In the genomic region with DNA sequence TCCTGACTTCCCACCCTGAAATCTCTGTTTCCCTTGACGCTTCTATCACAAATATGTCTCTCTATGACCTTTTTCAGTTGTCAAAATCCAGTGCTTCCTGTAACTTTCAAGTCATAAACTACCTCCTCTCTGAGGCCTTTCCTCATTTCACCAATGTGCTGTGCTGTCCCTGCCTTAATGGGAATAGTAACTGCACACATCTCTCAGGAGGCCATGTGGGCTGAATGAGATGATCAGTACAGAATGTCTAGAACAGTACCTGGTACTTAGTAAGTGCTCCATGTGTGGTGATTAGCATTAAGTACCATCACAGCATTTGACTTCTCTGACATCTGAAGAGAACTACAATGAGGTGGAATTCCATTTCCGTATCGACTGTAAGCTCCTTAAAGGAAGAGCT, we compare ENCODE assay signal across 24 cellular contexts.
A peak's percentile ranks its signal among the peaks of the same experiment; 100 is the strongest.
DNase-seq lines count a peak whose midpoint lies in the region; ATAC-seq, FAIRE-seq and TF ChIP-seq lines count a peak whose summit lies in the region.
"Had no signal": no experiment of that assay in that cellular context is flagged by ENCODE, and none has a peak within 500 bp of the region (broad histone marks: within the 10 kb centered on the region; RNA-seq: fewer than 3 reads in every experiment).

No MANE protein-coding gene starts in this region.

- peak overlapping the region; percentile 26 for H4K91ac ChIP-seq in H1 (replicated peaks; ENCODE audit: insufficient read length, low read length)

- WGBS in H1 (ENCODE audit: extremely low coverage in 1 of 2, insufficient coverage in 1 of 2, insufficient read length in 1 of 2, insufficient replicate concordance in 2 of 2, low coverage in 1 of 2, low lambda C conversion rate in 2 of 2, missing lambda C conversion rate in 1 of 2), 2 experiments, result 89% methylated on average over 3 of the region's 3 CpGs; no CpG with 5 or more reads in 1 of the 2 experiments

- H3K9me3 Mint-ChIP-seq in CD4-positive, CD25-positive, alpha-beta regulatory T cell, result peaks cover 0 to 1% (median 0%) of the 10 kb centered on the region in 7 donors
- H3K9me3 Mint-ChIP-seq in progenitor cell of endocrine pancreas (ENCODE audit: low read depth), result no peaks in the 10 kb centered on the region
- H3K9me3 Mint-ChIP-seq in mesothelial cell of epicardium, result no peaks in the 10 kb centered on the region
- H3K9me3 Mint-ChIP-seq: CD4-positive, alpha-beta memory T cell; H9 had no signal

- POLR2A ChIA-PET in H1 (lab: Charles Lee; ENCODE audit: partially characterized antibody), result no interaction called here

- no peak for DNase-seq in CD4-positive, CD25-positive, alpha-beta regulatory T cell
- DNase-seq in H1 (ENCODE audit: low read depth in 1 of 2, low spot score in 2 of 2), result peak in 1 of 2 experiments; percentile 26
- DNase-seq in progenitor cell of endocrine pancreas (ENCODE audit: low spot score, unreplicated experiment), result no peak
- DNase-seq in tibial artery, result no peak
- DNase-seq in NOMO-1 (lab: John Stamatoyannopoulos, UW; ENCODE audit: unreplicated experiment in 2 of 2), result no peak
- no peak for DNase-seq in H54 (ENCODE audit: insufficient read length, low spot score)
- no peak for DNase-seq in mesothelial cell of epicardium (ENCODE audit: low spot score in 2 of 2, unreplicated experiment in 2 of 2)
- DNase-seq in T-helper 17 cell, result no peak
- DNase-seq: Calu3; CD4-positive, alpha-beta memory T cell; COR-L47; DMS53; DMS79 treated with DMSO at 0.1 percent for 48 hours; GF-D8; GOT3; H9 had no signal

- H3K56ac ChIP-seq in H1 (replicated peaks; ENCODE audit: insufficient read length, low read depth, low read length), result no peak overlapping the region

- no peak overlapping the region for H3K14ac ChIP-seq in H1 (ENCODE audit: insufficient read length)

- H3K36me3 ChIP-seq in CD4-positive, CD25-positive, alpha-beta regulatory T cell (ENCODE audit: control insufficient read depth, insufficient read depth, low read length), result no peaks in the 10 kb centered on the region
- H3K36me3 ChIP-seq in H1 (ENCODE audit: control insufficient read depth in 2 of 4, insufficient read depth in 4 of 4, low read length in 3 of 4) (no peaks in the 10 kb centered on the region), tibial artery (no peaks in the 10 kb centered on the region)
- H3K36me3 ChIP-seq: BLaER1 had no signal

- no peak overlapping the region for H4K5ac ChIP-seq in H1 (ENCODE audit: insufficient read length, low read depth, low read length)

- H3K79me2 ChIP-seq in H1 (ENCODE audit: control insufficient read depth in 1 of 2, insufficient read depth in 2 of 2, low read length in 2 of 2), result no peaks in the 10 kb centered on the region

- H2AK5ac ChIP-seq in H1 (ENCODE audit: low read depth, low read length), result no peak overlapping the region

- H3K4ac ChIP-seq in H1 (replicated peaks; ENCODE audit: insufficient read length, low read depth, low read length), result peak overlapping the region; percentile 72

- H2BK12ac ChIP-seq in H1 (ENCODE audit: low read depth, low read length), result no peak overlapping the region

- no peak overlapping the region for H3K18ac ChIP-seq in H1 (ENCODE audit: extremely low read depth, low read length)

- no peak for ATAC-seq in CD4-positive, CD25-positive, alpha-beta regulatory T cell (ENCODE audit: low read depth in 2 of 2)
- no peak for ATAC-seq in T-helper 17 cell
- ATAC-seq: HCT116 had no signal

- no peaks in the 10 kb centered on the region for H3K27me3 Mint-ChIP-seq in CD4-positive, CD25-positive, alpha-beta regulatory T cell
- H3K27me3 Mint-ChIP-seq in progenitor cell of endocrine pancreas (peaks cover 19% of the 10 kb centered on the region), mesothelial cell of epicardium (ENCODE audit: low read depth) (no peaks in the 10 kb centered on the region), T-helper 17 cell (peaks cover 32% of the 10 kb centered on the region)
- H3K27me3 Mint-ChIP-seq: B cell had no signal

- peak overlapping the region in 2 of 3 donors; percentile 12 to 32 for H3K27ac Mint-ChIP-seq in CD4-positive, CD25-positive, alpha-beta regulatory T cell
- H3K27ac Mint-ChIP-seq in progenitor cell of endocrine pancreas (peak overlapping the region; percentile 50), mesothelial cell of epicardium (no peak overlapping the region), T-helper 17 cell (no peak overlapping the region)
- H3K27ac Mint-ChIP-seq: B cell had no signal

- H2BK5ac ChIP-seq in H1 (ENCODE audit: low read depth, low read length), result no peak overlapping the region

- no peaks in the 10 kb centered on the region for H3K23me2 ChIP-seq in H1 (ENCODE audit: low read depth, low read length)

- CTCF ChIA-PET in H1 (lab: Charles Lee; ENCODE audit: partially characterized antibody), result interaction anchor here (3.8 kb wide), 1 partner anchor 11 kb away, joined by 16 read pairs; no protein-coding TSS in a partner anchor

- H3K9me3 ChIP-seq in CD4-positive, CD25-positive, alpha-beta regulatory T cell (ENCODE audit: control insufficient read depth in 2 of 2, low read length in 2 of 2), result no peaks in the 10 kb centered on the region
- H3K9me3 ChIP-seq in H1 (ENCODE audit: insufficient read depth in 2 of 2, low read depth in 1 of 2, low read length in 1 of 2) (no peaks in the 10 kb centered on the region), tibial artery (no peaks in the 10 kb centered on the region), T-helper 17 cell (ENCODE audit: control insufficient read depth, low read length, poor library complexity, severe bottlenecking) (no peaks in the 10 kb centered on the region)
- H3K9me3 ChIP-seq: BLaER1 had no signal

- no peaks in the 10 kb centered on the region for H3K4me1 Mint-ChIP-seq in CD4-positive, CD25-positive, alpha-beta regulatory T cell
- H3K4me1 Mint-ChIP-seq in progenitor cell of endocrine pancreas (ENCODE audit: low read depth), result peaks cover 2% of the 10 kb centered on the region
- H3K4me1 Mint-ChIP-seq in mesothelial cell of epicardium, result peaks cover 2% of the 10 kb centered on the region
- H3K4me1 Mint-ChIP-seq in T-helper 17 cell, result peaks cover 2% of the 10 kb centered on the region
- H3K4me1 Mint-ChIP-seq: B cell had no signal

- no peak overlapping the region for H3K4me2 ChIP-seq in H1 (ENCODE audit: insufficient read depth in 1 of 2, low read depth in 2 of 2, low read length in 2 of 2)
- H3K4me2 ChIP-seq: BLaER1 had no signal

- no peak overlapping the region for H3K23ac ChIP-seq in H1 (ENCODE audit: insufficient read length)

- H2BK120ac ChIP-seq in H1 (replicated peaks; ENCODE audit: low read depth, low read length), result no peak overlapping the region

- no peaks in the 10 kb centered on the region for H3K36me3 Mint-ChIP-seq in CD4-positive, CD25-positive, alpha-beta regulatory T cell
- H3K36me3 Mint-ChIP-seq in progenitor cell of endocrine pancreas (ENCODE audit: insufficient read depth), result no peaks in the 10 kb centered on the region
- no peaks in the 10 kb centered on the region for H3K36me3 Mint-ChIP-seq in mesothelial cell of epicardium
- no peaks in the 10 kb centered on the region for H3K36me3 Mint-ChIP-seq in T-helper 17 cell (ENCODE audit: low read depth)
- H3K36me3 Mint-ChIP-seq: CD4-positive, alpha-beta memory T cell had no signal

- H3K79me1 ChIP-seq in H1 (ENCODE audit: low read depth, low read length), result no peaks in the 10 kb centered on the region

- H3K4me3 Mint-ChIP-seq in CD4-positive, CD25-positive, alpha-beta regulatory T cell, result no peak overlapping the region
- no peak overlapping the region for H3K4me3 Mint-ChIP-seq in progenitor cell of endocrine pancreas (ENCODE audit: low read depth)
- H3K4me3 Mint-ChIP-seq in mesothelial cell of epicardium, result no peak overlapping the region
- no peak overlapping the region for H3K4me3 Mint-ChIP-seq in T-helper 17 cell
- H3K4me3 Mint-ChIP-seq: B cell; CD4-positive, alpha-beta memory T cell; H9 had no signal

- FAIRE-seq in H1 (lab: Jason Lieb, UNC) (no peak), H54 (lab: Jason Lieb, UNC) (no peak)
- FAIRE-seq: A204.1, GM12891, GM18507 had no signal

- TF ChIP-seq CTCF in H1 (IDR thresholded peaks at IDR 0.05; ENCODE audit: control extremely low read depth in 1 of 3, insufficient read depth in 1 of 3, low read depth in 1 of 3, low read length in 3 of 3) (no peak), progenitor cell of endocrine pancreas (IDR thresholded peaks at IDR 0.05; ENCODE audit: unreplicated experiment) (no peak), tibial artery (IDR thresholded peaks at IDR 0.05) (no peak), mesothelial cell of epicardium (IDR thresholded peaks at IDR 0.05; ENCODE audit: unreplicated experiment) (no peak)

- no peaks in the 10 kb centered on the region for H3K4me1 ChIP-seq in CD4-positive, CD25-positive, alpha-beta regulatory T cell (ENCODE audit: control insufficient read depth, insufficient read depth, low read length, poor library complexity, severe bottlenecking)
- peaks cover 0 to 4% (median 2%) of the 10 kb centered on the region in 4 experiments; a peak in 3 of 7 replicates for H3K4me1 ChIP-seq in H1 (replicated peaks in 1 of 4; ENCODE audit: control insufficient read depth in 3 of 4, insufficient read depth in 4 of 4, low read length in 3 of 4)
- H3K4me1 ChIP-seq in tibial artery, result peaks cover 0 to 34% (median 9%) of the 10 kb centered on the region in 4 donors
- H3K4me1 ChIP-seq: BLaER1 had no signal

- no peak for TF ChIP-seq EP300 in H1 (IDR thresholded peaks at IDR 0.05; ENCODE audit: borderline replicate concordance in 1 of 2, low read depth in 2 of 2, low read length in 2 of 2)

- no peak overlapping the region for H3K9ac ChIP-seq in H1 (replicated peaks in 1 of 4; ENCODE audit: extremely low read depth in 1 of 4, low read depth in 3 of 4, low read length in 3 of 4)
- H3K9ac ChIP-seq: BLaER1 had no signal

- no peak overlapping the region for H3K27ac ChIP-seq in CD4-positive, CD25-positive, alpha-beta regulatory T cell (ENCODE audit: insufficient read depth, low read length, poor library complexity, severe bottlenecking)
- no peak overlapping the region for H3K27ac ChIP-seq in H1 (ENCODE audit: low read depth, low read length)
- H3K27ac ChIP-seq in tibial artery, result peak overlapping the region; percentile 46 to 54
- H3K27ac ChIP-seq: 22Rv1, BLaER1, C4-2B had no signal

- no peak overlapping the region for H2AFZ ChIP-seq in H1 (ENCODE audit: low read length)

- no peak overlapping the region for H2BK15ac ChIP-seq in H1 (ENCODE audit: low read length)

- H4K8ac ChIP-seq in H1 (ENCODE audit: extremely low read depth, insufficient read depth, low read length), result no peak overlapping the region

- no peak for TF ChIP-seq POLR2A in H1 (IDR thresholded peaks at IDR 0.05; ENCODE audit: control extremely low read depth in 1 of 2, low read depth in 2 of 2, low read length in 2 of 2)
- TF ChIP-seq POLR2A in H54 (IDR thresholded peaks at IDR 0.05; ENCODE audit: low read depth, low read length), result no peak

- intact Hi-C loops in tibial artery (cut with DNase I; ENCODE audit: low total_unique reads), result no loop called here

- TF ChIP-seq RAD21 in H1 (IDR thresholded peaks at IDR 0.05 in 1 of 2, conservative IDR thresholded peaks at IDR 0.05 in 1 of 2; ENCODE audit: low read depth in 2 of 2, low read length in 2 of 2), result no peak

- H3K4me3 ChIP-seq in CD4-positive, CD25-positive, alpha-beta regulatory T cell (ENCODE audit: low read depth, low read length), result no peak overlapping the region
- no peak overlapping the region for H3K4me3 ChIP-seq in H1 (ENCODE audit: extremely low read depth in 1 of 4, insufficient read depth in 2 of 4, low read depth in 3 of 4, low read length in 4 of 4)
- no peak overlapping the region for H3K4me3 ChIP-seq in tibial artery
- H3K4me3 ChIP-seq: BLaER1 had no signal

- H4K20me1 ChIP-seq in H1 (replicated peaks in 1 of 2; ENCODE audit: control insufficient read depth in 1 of 2, insufficient read depth in 2 of 2, low read length in 2 of 2), result no peaks in the 10 kb centered on the region
- H4K20me1 ChIP-seq: BLaER1 had no signal

- H2BK20ac ChIP-seq in H1 (ENCODE audit: low read length), result no peak overlapping the region

- H3K27me3 ChIP-seq in CD4-positive, CD25-positive, alpha-beta regulatory T cell (ENCODE audit: control insufficient read depth, insufficient read depth, low read length), result no peaks in the 10 kb centered on the region
- peaks cover 0 to 1% (median 0%) of the 10 kb centered on the region in 4 experiments; a peak in 1 of 7 replicates for H3K27me3 ChIP-seq in H1 (replicated peaks in 1 of 4; ENCODE audit: control insufficient read depth in 3 of 4, extremely low read depth in 1 of 4, insufficient read depth in 3 of 4, low read length in 3 of 4)
- H3K27me3 ChIP-seq in tibial artery, result no peaks in the 10 kb centered on the region
- H3K27me3 ChIP-seq: BLaER1 had no signal

Comparison
In these comparisons a context has a peak if more than half of its experiments do, and no peak if none do; other contexts are left out.
1. H3K27ac ChIP-seq: peak in tibial artery (2 of 2); none in CD4-positive, CD25-positive, alpha-beta regulatory T cell (single experiment) and H1 (single experiment).
2. H3K27ac Mint-ChIP-seq: peak in CD4-positive, CD25-positive, alpha-beta regulatory T cell (2 of 3) and progenitor cell of endocrine pancreas (single experiment); none in mesothelial cell of epicardium (single experiment) and T-helper 17 cell (single experiment).